Comparison of ENCODE assay signal across 8 cellular contexts in the genomic region with DNA sequence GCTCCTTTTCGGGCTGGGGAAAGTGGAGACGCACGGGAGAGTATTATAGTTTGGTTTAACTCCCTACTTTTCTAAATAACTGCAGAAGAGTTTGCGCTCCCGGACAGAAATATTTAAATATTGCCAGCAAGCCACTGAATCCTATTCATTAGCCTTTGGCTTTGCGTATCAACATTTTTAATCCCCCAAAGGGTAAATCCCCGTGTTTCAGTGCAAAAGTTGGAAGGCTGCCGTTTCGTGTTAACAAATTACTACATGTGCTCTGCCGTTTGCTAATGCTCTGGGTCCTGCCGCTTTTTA. TPM values are rescaled to one million over a fixed set of nuclear protein-coding genes. Genes with fewer than 3 reads are reported as not detected.
DNase-seq lines count a peak whose midpoint lies in the region; ATAC-seq and TF ChIP-seq lines count a peak whose summit lies in the region.

No MANE protein-coding gene starts in this region.

- POLR2A ChIA-PET in T-cell (lab: Charles Lee), result interaction anchor here (0.6 to 0.8 kb wide), 2 partner anchors 32 to 63 kb away, joined by 3 read pairs; partner anchors contain the start of gene DCAF4 (in 1 of the 2)

- H3K4me3 Mint-ChIP-seq in T-cell, result peak overlapping the region; percentile 86 to 98 (median 90)

- TF ChIP-seq CTCF in GM12865 (IDR thresholded peaks at IDR 0.05; ENCODE audit: insufficient read depth, low read depth, low read length, missing control alignments) (no peak), foreskin fibroblast (IDR thresholded peaks at IDR 0.05; ENCODE audit: low read depth, low read length) (no peak), sigmoid colon (IDR thresholded peaks at IDR 0.05) (no peak)

- H3K9me3 ChIP-seq in sigmoid colon, result no peaks in the 10 kb centered on the region

- intact Hi-C loops in sigmoid colon (cut with DNase I), result loop anchor here (2.0 to 5.0 kb wide), 2 partner anchors 33 to 82 kb away; partner anchors contain the start of gene DCAF4

- no peaks in the 10 kb centered on the region for H3K36me3 Mint-ChIP-seq in T-cell

- DNase-seq in GM12865 (ENCODE audit: low read depth), result no peak
- DNase-seq in T-cell, result peak in 2 of 34 experiments; percentile 1 to 3
- DNase-seq in foreskin fibroblast, result no peak
- no peak for DNase-seq in sigmoid colon
- no peak for DNase-seq in cerebellar cortex (ENCODE audit: low spot score)
- no peak for DNase-seq in DMS53 treated with DMSO at 0.1 percent for 48 hours (lab: John Stamatoyannopoulos, UW; ENCODE audit: unreplicated experiment)
- DNase-seq in stimulated activated CD4-positive, alpha-beta T cell treated with anti-CD3 and anti-CD28 coated beads, Interleukin-2, amount 100 ng/mL, for 48 hours, result no peak
- DNase-seq in activated CD8-positive, alpha-beta memory T cell treated with anti-CD3 and anti-CD28 coated beads, Interleukin-2, amount 50 U/mL, for 48 hours, result no peak

- peaks cover 20 to 46% of the 10 kb centered on the region in 2 donors for H3K27me3 Mint-ChIP-seq in T-cell

- peaks cover 0 to 29% (median 24%) of the 10 kb centered on the region in 4 donors for H3K4me1 ChIP-seq in sigmoid colon

- peaks cover 23 to 29% (median 26%) of the 10 kb centered on the region in 3 donors for H3K4me1 Mint-ChIP-seq in T-cell

- no peak for ATAC-seq in T-cell (replicated peaks in 1 of 4)

- H3K4me3 ChIP-seq in GM12865 (ENCODE audit: low read depth, low read length), result peak overlapping the region; percentile 77
- H3K4me3 ChIP-seq in foreskin fibroblast (ENCODE audit: low read depth in 1 of 2, low read length in 2 of 2), result peak overlapping the region; percentile 72 to 85
- peak overlapping the region; percentile 46 to 91 (median 76) for H3K4me3 ChIP-seq in sigmoid colon

- TF ChIP-seq POLR2A in sigmoid colon (IDR thresholded peaks at IDR 0.05), result no peak

- CTCF ChIA-PET in T-cell (lab: Charles Lee), result interaction anchor here in 1 of 2 donors (0.6 to 2.3 kb wide), 9 partner anchors 8 to 621 kb away, joined by 3 to 18 read pairs (median 4); no protein-coding TSS in a partner anchor

- H3K27me3 ChIP-seq in sigmoid colon, result peaks cover 7 to 52% (median 11%) of the 10 kb centered on the region in 3 donors

- 0 to 1% methylated on average over 11 of the region's 11 CpGs for WGBS in sigmoid colon, 2 donors

- H3K36me3 ChIP-seq in sigmoid colon, result no peaks in the 10 kb centered on the region

- TF ChIP-seq EP300 in sigmoid colon (IDR thresholded peaks at IDR 0.05), result no peak

- no peaks in the 10 kb centered on the region for H3K9me3 Mint-ChIP-seq in T-cell

- H3K27ac ChIP-seq in sigmoid colon, result peak overlapping the region; percentile 36 to 65 (median 54)

- no peak overlapping the region for H3K27ac Mint-ChIP-seq in T-cell

RNA-seq across cellular contexts. Expression of gene DPF3, which starts 0.4 kb away (rescaled TPM):
- under 1 TPM; 0.33 to 0.86 (median 0.54) TPM for total RNA-seq in T-cell
- 1 to 10 TPM in 3 of 4 donors, under 1 TPM in 1; 0.28 to 2.9 (median 2.0) TPM for total RNA-seq in sigmoid colon
- polyA plus RNA-seq in sigmoid colon, result 1 to 10 TPM; 1.6 to 4.5 (median 4.2) TPM

RNA-seq across cellular contexts. Expression of gene DCAF4, which starts 32.0 kb away (rescaled TPM):
- total RNA-seq in T-cell (10 to 100 TPM; 21.3 to 36.4 (median 25.4) TPM), sigmoid colon (10 to 100 TPM; 12.6 to 20.9 (median 16.6) TPM)
- polyA plus RNA-seq in sigmoid colon, result 10 to 100 TPM in 1 of 3 donors, 1 to 10 TPM in 2; 5.8 to 14.3 (median 8.4) TPM
